In the genomic region with DNA sequence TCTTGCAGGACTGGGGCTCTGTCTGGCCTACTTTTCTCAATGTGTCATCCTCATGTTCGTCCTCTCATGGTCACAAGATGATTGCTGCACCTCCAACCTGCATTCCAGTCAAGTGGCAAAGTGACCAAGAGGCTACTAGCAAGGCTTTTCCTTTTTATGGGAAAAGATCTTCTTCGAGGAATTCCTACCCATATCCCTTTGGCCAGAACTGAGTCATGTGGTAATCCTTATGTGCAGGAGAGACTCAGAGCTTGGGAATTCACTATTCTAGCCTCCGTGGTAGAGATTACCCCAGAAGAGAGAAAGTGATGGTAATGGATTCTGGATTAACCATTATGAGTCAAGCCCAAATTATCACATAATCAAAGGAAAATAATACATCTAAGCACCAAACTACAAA, we compare ENCODE assay signal across 19 cellular contexts.
DNase-seq lines count a peak whose midpoint lies in the region; ATAC-seq and TF ChIP-seq lines count a peak whose summit lies in the region.
"Had no signal": no experiment of that assay in that cellular context is flagged by ENCODE, and none has a peak within 500 bp of the region (broad histone marks: within the 10 kb centered on the region; RNA-seq: fewer than 3 reads in every experiment).

No MANE protein-coding gene starts in this region.

- H3K27ac ChIP-seq in brain microvascular endothelial cell (peak overlapping the region; percentile 76), mesenchymal stem cell (ENCODE audit: low read length, poor library complexity, severe bottlenecking) (no peak overlapping the region)
- H3K27ac ChIP-seq: BLaER1 treated with 17β-estradiol and CSF1 and Interleukin-3, amounts not matched to agents 10 nM and 100 nM; KMS-11; tibial nerve had no signal

- in situ Hi-C loops in brain microvascular endothelial cell (cut with HindIII; ENCODE audit: low pct_ligation_motif_present, low sequenced_read_pairs) = no loop called here

- H2AFZ ChIP-seq in mesenchymal stem cell (ENCODE audit: low read depth, low read length) = no peak overlapping the region

- ATAC-seq in GM18511 (IDR thresholded peaks at IDR 0.05; ENCODE audit: unreplicated experiment) (no peak), HG03565 (IDR thresholded peaks at IDR 0.05; ENCODE audit: unreplicated experiment) (no peak)
- ATAC-seq: activated CD8-positive, alpha-beta T cell treated with anti-CD3 and anti-CD28 coated beads, Interleukin-2, amount 10 ng/mL, durations not matched to agents 7 days and 5 days; sciatic nerve had no signal

- peak; percentile 53 for DNase-seq in AG20443 (ENCODE audit: low spot score)
- peak; percentile 89 for DNase-seq in HT1080 (ENCODE audit: low read depth)
- DNase-seq in brain microvascular endothelial cell = peak; percentile 26
- peak; percentile 64 for DNase-seq in mesenchymal stem cell
- DNase-seq in kidney glomerular epithelial cell (lab: John Stamatoyannopoulos, UW) = no peak
- no peak for DNase-seq in NCI-H526 (lab: John Stamatoyannopoulos, UW)
- DNase-seq: activated CD8-positive, alpha-beta T cell treated with anti-CD3 and anti-CD28 coated beads, Interleukin-2, amount 10 ng/mL, durations not matched to agents 7 days and 5 days; DMS53; effector CD8-positive, alpha-beta T cell; immature natural killer cell; midbrain; NCI-H1417; stimulated activated CD4-positive, alpha-beta T cell treated with anti-CD3 and anti-CD28 coated beads, Interleukin-4, amount 100 ng/mL, for 1 hour had no signal

- H3K23ac ChIP-seq in mesenchymal stem cell (ENCODE audit: low read length in 2 of 2) = no peak overlapping the region

- H2BK12ac ChIP-seq in mesenchymal stem cell (ENCODE audit: low read length in 2 of 2) = no peak overlapping the region

- H4K91ac ChIP-seq in mesenchymal stem cell (ENCODE audit: low read length) = no peak overlapping the region

- no peak overlapping the region for H2BK5ac ChIP-seq in mesenchymal stem cell (ENCODE audit: low read depth, low read length, poor library complexity, severe bottlenecking)

- no peak overlapping the region for H3K9ac ChIP-seq in mesenchymal stem cell (ENCODE audit: low read length)
- H3K9ac ChIP-seq: BLaER1 treated with 17β-estradiol and CSF1 and Interleukin-3, amounts not matched to agents 10 nM and 100 nM; KMS-11 had no signal

- H3K18ac ChIP-seq in mesenchymal stem cell (ENCODE audit: low read depth in 1 of 2, low read length in 2 of 2) = no peak overlapping the region

- H2BK120ac ChIP-seq in mesenchymal stem cell (ENCODE audit: low read depth, low read length) = no peak overlapping the region

- H3K4me3 ChIP-seq in brain microvascular endothelial cell (ENCODE audit: low read depth, low read length) (no peak overlapping the region), mesenchymal stem cell (ENCODE audit: insufficient read depth in 1 of 2, low read depth in 1 of 2, low read length in 2 of 2) (no peak overlapping the region)
- H3K4me3 ChIP-seq: BLaER1 treated with 17β-estradiol and CSF1 and Interleukin-3, amounts not matched to agents 10 nM and 100 nM; tibial nerve had no signal

- no peak overlapping the region for H3K4ac ChIP-seq in mesenchymal stem cell (ENCODE audit: low read depth in 1 of 2, low read length in 2 of 2)

- H3K36me3 ChIP-seq in brain microvascular endothelial cell (replicated peaks) (no peaks in the 10 kb centered on the region), mesenchymal stem cell (ENCODE audit: control insufficient read depth in 1 of 2, insufficient read depth in 2 of 2, low read depth in 1 of 2, low read length in 2 of 2) (no peaks in the 10 kb centered on the region)
- H3K36me3 ChIP-seq: tibial nerve had no signal

- no peak overlapping the region for H3K4me2 ChIP-seq in mesenchymal stem cell (ENCODE audit: low read length, poor library complexity, severe bottlenecking)
- H3K4me2 ChIP-seq: BLaER1 treated with 17β-estradiol and CSF1 and Interleukin-3, amounts not matched to agents 10 nM and 100 nM; KMS-11 had no signal

- WGBS in mesenchymal stem cell = 23% methylated on average over 2 of the region's 3 CpGs

- no peak overlapping the region for H3K14ac ChIP-seq in mesenchymal stem cell (ENCODE audit: low read length in 2 of 2)

- no peak overlapping the region for H2BK15ac ChIP-seq in mesenchymal stem cell (ENCODE audit: low read depth, poor library complexity, severe bottlenecking)

- H2AK5ac ChIP-seq in mesenchymal stem cell (ENCODE audit: low read length, severe bottlenecking) = no peak overlapping the region

- H3K79me1 ChIP-seq in mesenchymal stem cell (replicated peaks; ENCODE audit: low read length, poor library complexity, severe bottlenecking) = no peaks in the 10 kb centered on the region

- TF ChIP-seq CTCF in brain microvascular endothelial cell (IDR thresholded peaks at IDR 0.05; ENCODE audit: low read depth, low read length, missing control alignments) = no peak

- H3K27me3 ChIP-seq in brain microvascular endothelial cell (replicated peaks) (no peaks in the 10 kb centered on the region), mesenchymal stem cell (ENCODE audit: control insufficient read depth in 1 of 2, insufficient read depth in 1 of 2, low read length in 2 of 2) (no peaks in the 10 kb centered on the region)
- H3K27me3 ChIP-seq: BLaER1 treated with 17β-estradiol and CSF1 and Interleukin-3, amounts not matched to agents 10 nM and 100 nM; tibial nerve had no signal

- H3K4me1 ChIP-seq in mesenchymal stem cell (ENCODE audit: control insufficient read depth, insufficient read depth, low read depth, low read length) = no peaks in the 10 kb centered on the region

- no peaks in the 10 kb centered on the region for H3K9me3 ChIP-seq in mesenchymal stem cell (ENCODE audit: control insufficient read depth, low read length)
- H3K9me3 ChIP-seq: BLaER1 treated with 17β-estradiol and CSF1 and Interleukin-3, amounts not matched to agents 10 nM and 100 nM; tibial nerve had no signal

- no peak overlapping the region for H4K8ac ChIP-seq in mesenchymal stem cell (ENCODE audit: low read length)

Comparison
In these comparisons a context has a peak if more than half of its experiments do, and no peak if none do; other contexts are left out.
1. DNase-seq: peak in AG20443 (single experiment), HT1080 (single experiment), brain microvascular endothelial cell (single experiment) and mesenchymal stem cell (single experiment); none in kidney glomerular epithelial cell (single experiment) and NCI-H526 (0 of 2).